9 cellular contexts compared by ENCODE assay signal in the genomic region with DNA sequence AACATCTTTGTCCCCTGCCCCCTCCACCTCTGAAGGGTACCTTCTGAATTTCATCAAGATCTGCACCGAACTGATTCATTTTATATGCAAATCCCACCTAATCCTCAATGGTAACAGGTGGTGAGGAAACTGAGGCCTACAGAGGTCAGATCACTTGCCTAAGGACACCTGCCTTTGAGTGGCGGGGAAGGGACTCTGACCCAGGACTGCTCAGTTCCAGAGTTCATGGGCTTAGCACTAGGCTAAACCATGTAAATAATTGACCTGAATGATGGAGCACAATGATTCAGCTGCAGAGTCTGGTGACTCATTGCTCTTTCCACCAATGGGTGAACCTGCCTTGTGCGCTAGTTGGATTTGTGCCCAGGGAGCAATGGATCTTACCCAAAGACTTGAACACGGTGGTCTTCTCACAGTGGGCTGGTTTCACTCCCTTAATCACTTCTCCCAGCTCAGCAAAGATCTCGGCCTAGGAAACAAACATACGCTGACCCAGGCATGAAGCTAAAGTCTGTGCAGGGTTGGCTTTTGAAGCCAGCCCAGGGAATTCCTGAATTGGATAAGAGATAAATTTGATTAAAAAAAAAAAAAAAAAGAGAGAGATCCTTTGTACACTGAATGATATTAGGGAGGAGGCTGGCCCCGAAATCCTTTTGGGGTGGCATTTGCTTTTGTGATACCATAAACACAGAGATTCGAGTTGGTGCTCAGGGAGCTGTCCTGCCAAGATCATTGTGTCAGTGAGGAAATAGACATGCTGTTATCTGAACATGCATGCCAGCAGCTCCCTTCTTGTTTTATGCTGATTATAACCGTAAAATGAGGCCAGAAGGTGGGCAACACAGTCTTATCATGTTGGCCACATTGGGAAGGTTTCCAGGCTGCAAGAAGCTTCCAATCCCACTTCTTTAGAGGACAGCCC. TPM values are rescaled to one million over a fixed set of nuclear protein-coding genes. Genes with fewer than 3 reads are reported as not detected.
A peak's percentile ranks its signal among the peaks of the same experiment; 100 is the strongest.
DNase-seq lines count a peak whose midpoint lies in the region; TF ChIP-seq lines count a peak whose summit lies in the region.
"Had no signal": no experiment of that assay in that cellular context is flagged by ENCODE, and none has a peak within 500 bp of the region (broad histone marks: within the 10 kb centered on the region; RNA-seq: fewer than 3 reads in every experiment).

No MANE protein-coding gene starts in this region.

- CTCF ChIA-PET in Calu3 (lab: Charles Lee): interaction anchor here (0.6 to 2.2 kb wide), 11 partner anchors 12 to 410 kb away, joined by 3 to 9 read pairs (median 3); a partner anchor contains a TSS

- peak; percentile 90 for DNase-seq in Calu3
- peak; percentile 84 for DNase-seq in HuH-7 (ENCODE audit: low spot score)
- DNase-seq in cerebellum (ENCODE audit: low spot score): peak; percentile 79
- peak; percentile 87 for DNase-seq in mucosa of gallbladder (ENCODE audit: low spot score)
- no peak for DNase-seq in activated T-helper 1 cell treated with anti-CD3 and anti-CD28 coated beads, Interleukin-12 subunit alpha, Interleukin-12 subunit beta, Interleukin-2, Interleukin-4 antibody, amounts not matched to agents 30 ng/mL and 10 ng/mL and 1 ng/mL, durations not matched to agents 14 hours and 24 hours and 36 hours (ENCODE audit: low spot score)
- no peak for DNase-seq in T-helper 2 cell
- DNase-seq in foreskin melanocyte: no peak
- no peak for DNase-seq in medulla oblongata (ENCODE audit: extremely low spot score)
- DNase-seq: activated naive CD4-positive, alpha-beta T cell treated with anti-CD3 and anti-CD28 coated beads, Interleukin-2, amount 50 U/mL, for 16 hours had no signal

- peaks cover 3% of the 10 kb centered on the region for H3K9me3 Mint-ChIP-seq in Calu3 (ENCODE audit: low read depth, unreplicated experiment)
- no peaks in the 10 kb centered on the region for H3K9me3 Mint-ChIP-seq in activated T-helper 1 cell treated with anti-CD3 and anti-CD28 coated beads, Interleukin-12 subunit alpha, Interleukin-12 subunit beta, Interleukin-2, Interleukin-4 antibody, amounts not matched to agents 30 ng/mL and 10 ng/mL and 1 ng/mL, durations not matched to agents 14 hours and 24 hours and 36 hours

- H3K4me3 Mint-ChIP-seq in Calu3 (ENCODE audit: low read depth, unreplicated experiment): peak overlapping the region; percentile 33
- H3K4me3 Mint-ChIP-seq in activated T-helper 1 cell treated with anti-CD3 and anti-CD28 coated beads, Interleukin-12 subunit alpha, Interleukin-12 subunit beta, Interleukin-2, Interleukin-4 antibody, amounts not matched to agents 30 ng/mL and 10 ng/mL and 1 ng/mL, durations not matched to agents 14 hours and 24 hours and 36 hours: no peak overlapping the region

- no peaks in the 10 kb centered on the region for H3K27me3 Mint-ChIP-seq in Calu3 (ENCODE audit: unreplicated experiment)
- H3K27me3 Mint-ChIP-seq in activated T-helper 1 cell treated with anti-CD3 and anti-CD28 coated beads, Interleukin-12 subunit alpha, Interleukin-12 subunit beta, Interleukin-2, Interleukin-4 antibody, amounts not matched to agents 30 ng/mL and 10 ng/mL and 1 ng/mL, durations not matched to agents 14 hours and 24 hours and 36 hours (ENCODE audit: insufficient read depth): peaks cover 11% of the 10 kb centered on the region

- peaks cover 12% of the 10 kb centered on the region for H3K36me3 Mint-ChIP-seq in Calu3 (ENCODE audit: insufficient read depth, unreplicated experiment)
- no peaks in the 10 kb centered on the region for H3K36me3 Mint-ChIP-seq in activated T-helper 1 cell treated with anti-CD3 and anti-CD28 coated beads, Interleukin-12 subunit alpha, Interleukin-12 subunit beta, Interleukin-2, Interleukin-4 antibody, amounts not matched to agents 30 ng/mL and 10 ng/mL and 1 ng/mL, durations not matched to agents 14 hours and 24 hours and 36 hours (ENCODE audit: low read depth)

- BruUV-seq in Calu3 (replicated peaks; lab: Mats Ljungman, UMichigan): no TSS peak

- no peak for TF ChIP-seq CTCF in Calu3 (IDR thresholded peaks at IDR 0.05; ENCODE audit: unreplicated experiment)

- intact Hi-C loops in Calu3 (cut with micrococcal nuclease; ENCODE audit: unreplicated experiment): no loop called here
- intact Hi-C loops in activated T-helper 1 cell treated with anti-CD3 and anti-CD28 coated beads, Interleukin-12 subunit alpha, Interleukin-12 subunit beta, Interleukin-2, Interleukin-4 antibody, amounts not matched to agents 30 ng/mL and 10 ng/mL and 1 ng/mL, durations not matched to agents 14 hours and 24 hours and 36 hours (cut with micrococcal nuclease): no loop called here

- H3K4me1 Mint-ChIP-seq in Calu3 (ENCODE audit: low read depth, unreplicated experiment): peaks cover 62% of the 10 kb centered on the region
- no peaks in the 10 kb centered on the region for H3K4me1 Mint-ChIP-seq in activated T-helper 1 cell treated with anti-CD3 and anti-CD28 coated beads, Interleukin-12 subunit alpha, Interleukin-12 subunit beta, Interleukin-2, Interleukin-4 antibody, amounts not matched to agents 30 ng/mL and 10 ng/mL and 1 ng/mL, durations not matched to agents 14 hours and 24 hours and 36 hours (ENCODE audit: low read depth)

- H3K27ac Mint-ChIP-seq in Calu3 (ENCODE audit: unreplicated experiment): peak overlapping the region; percentile 78
- no peak overlapping the region for H3K27ac Mint-ChIP-seq in activated T-helper 1 cell treated with anti-CD3 and anti-CD28 coated beads, Interleukin-12 subunit alpha, Interleukin-12 subunit beta, Interleukin-2, Interleukin-4 antibody, amounts not matched to agents 30 ng/mL and 10 ng/mL and 1 ng/mL, durations not matched to agents 14 hours and 24 hours and 36 hours

RNA-seq across cellular contexts. Expression of a gene that starts 17.0 kb away (rescaled TPM):
- 4.1 and 7.2 TPM in 2 replicates for total RNA-seq in Calu3 (2022)
- 5.9 TPM for total RNA-seq in cerebellum
- 15.6 TPM for total RNA-seq in mucosa of gallbladder
- total RNA-seq in activated T-helper 1 cell treated with anti-CD3 and anti-CD28 coated beads, Interleukin-12 subunit alpha, Interleukin-12 subunit beta, Interleukin-2, Interleukin-4 antibody, amounts not matched to agents 30 ng/mL and 10 ng/mL and 1 ng/mL, durations not matched to agents 14 hours and 24 hours and 36 hours: not detected in 2 replicates

RNA-seq across cellular contexts. Expression of a gene that starts 27.6 kb away (rescaled TPM):
- total RNA-seq in Calu3 (2022) (3.2 and 5.5 TPM in 2 replicates), cerebellum (0.36 TPM), mucosa of gallbladder (25.1 TPM)
- not detected in 2 replicates for total RNA-seq in activated T-helper 1 cell treated with anti-CD3 and anti-CD28 coated beads, Interleukin-12 subunit alpha, Interleukin-12 subunit beta, Interleukin-2, Interleukin-4 antibody, amounts not matched to agents 30 ng/mL and 10 ng/mL and 1 ng/mL, durations not matched to agents 14 hours and 24 hours and 36 hours

RNA-seq across cellular contexts. Expression of a gene that starts 49.8 kb away (rescaled TPM):
- total RNA-seq in Calu3 (2022) (not detected in 2 replicates), cerebellum (0.64 TPM), mucosa of gallbladder (0.09 TPM)
- total RNA-seq in activated T-helper 1 cell treated with anti-CD3 and anti-CD28 coated beads, Interleukin-12 subunit alpha, Interleukin-12 subunit beta, Interleukin-2, Interleukin-4 antibody, amounts not matched to agents 30 ng/mL and 10 ng/mL and 1 ng/mL, durations not matched to agents 14 hours and 24 hours and 36 hours: not detected in 2 replicates

Comparison
In these comparisons a context has a peak if more than half of its experiments do, and no peak if none do; other contexts are left out.
1. DNase-seq: peak in Calu3 (single experiment), HuH-7 (single experiment), cerebellum (single experiment) and mucosa of gallbladder (single experiment); none in activated T-helper 1 cell treated with anti-CD3 and anti-CD28 coated beads, Interleukin-12 subunit alpha, Interleukin-12 subunit beta, Interleukin-2, Interleukin-4 antibody, amounts not matched to agents 30 ng/mL and 10 ng/mL and 1 ng/mL, durations not matched to agents 14 hours and 24 hours and 36 hours (single experiment), T-helper 2 cell (0 of 5), foreskin melanocyte (single experiment) and medulla oblongata (single experiment).